In the genomic region with DNA sequence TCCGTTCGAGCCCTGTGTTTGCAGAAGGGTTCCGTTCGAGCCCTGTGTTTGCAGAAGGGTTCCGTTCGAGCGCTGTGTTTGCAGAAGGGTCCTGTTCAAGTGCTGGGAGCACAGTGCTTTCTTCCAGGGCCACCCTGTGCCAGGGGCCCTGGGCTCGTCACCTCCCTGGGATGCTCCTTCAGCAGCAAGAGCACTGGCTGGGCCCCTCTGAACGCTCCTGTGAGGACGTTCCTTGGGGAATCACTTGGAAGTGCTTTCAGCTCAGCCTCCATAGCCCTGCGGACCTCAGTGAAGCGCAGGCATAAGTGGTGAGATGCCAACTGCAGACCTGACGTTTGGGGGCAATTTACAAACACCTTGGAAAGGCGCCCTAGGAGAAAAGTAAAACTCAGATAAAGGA, we compare ENCODE assay signal across 7 cellular contexts.
"Had no signal": no experiment of that assay in that cellular context is flagged by ENCODE, and none has a peak within 500 bp of the region (broad histone marks: within the 10 kb centered on the region; RNA-seq: fewer than 3 reads in every experiment).

No MANE protein-coding gene starts in this region.

- H3K4me3 Mint-ChIP-seq: H9 had no signal

- DNase-seq: GM23248, GOT3, H9, HCEC 1CT, IMR-90, KG1 had no signal

- H3K4me3 ChIP-seq: GM23248, K562 had no signal

- H3K27ac Mint-ChIP-seq: H9 had no signal

- ATAC-seq: K562 had no signal
